ENCODE assay signal across 8 cellular contexts in the genomic region with DNA sequence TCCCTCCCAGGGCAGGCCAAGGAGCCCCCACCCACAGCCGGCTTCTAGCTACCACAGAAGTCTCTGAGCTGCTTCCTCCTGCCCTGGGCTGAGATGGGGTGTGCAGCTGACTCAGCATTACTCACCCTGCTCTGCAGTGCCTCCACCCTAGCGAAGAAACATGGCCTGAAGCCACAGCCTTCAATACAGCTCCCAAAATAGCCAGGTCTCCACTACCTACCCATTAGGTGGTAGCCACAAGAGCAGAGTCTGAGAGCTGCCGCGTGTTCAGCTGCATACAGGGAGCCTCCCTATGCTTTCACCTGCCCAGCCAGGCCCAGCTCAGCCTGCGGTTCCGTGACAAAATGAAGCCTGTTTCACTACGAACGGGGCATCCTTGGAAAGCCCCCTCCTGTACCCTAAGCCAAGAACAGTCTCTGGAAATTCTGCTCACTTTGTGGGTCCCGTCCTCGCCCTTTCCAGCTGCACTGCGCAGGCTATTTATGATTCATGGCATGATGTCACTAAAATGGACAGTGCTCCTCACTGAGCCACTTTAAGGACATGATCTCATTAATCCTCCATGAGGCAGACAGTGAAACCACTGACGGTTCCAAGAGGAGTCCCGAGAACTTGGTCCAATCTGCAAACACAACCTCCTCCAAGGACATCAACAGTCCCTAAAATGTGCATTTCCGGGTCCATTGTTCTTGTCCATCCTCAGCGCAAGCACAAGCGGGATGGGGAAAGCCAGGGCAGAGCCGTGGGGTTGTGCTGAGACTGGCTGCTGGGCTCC. TPM values are rescaled to one million over a fixed set of nuclear protein-coding genes. Genes with fewer than 3 reads are reported as not detected.
DNase-seq lines count a peak whose midpoint lies in the region; ATAC-seq lines count a peak whose summit lies in the region.

No MANE protein-coding gene starts in this region.

- peaks cover 3% of the 10 kb centered on the region for H3K36me3 Mint-ChIP-seq in T-helper 17 cell (ENCODE audit: low read depth)

- no peaks in the 10 kb centered on the region for H3K9me3 ChIP-seq in T-helper 17 cell (ENCODE audit: control insufficient read depth, low read length, poor library complexity, severe bottlenecking)

- ATAC-seq in GM18867 (IDR thresholded peaks at IDR 0.05; ENCODE audit: unreplicated experiment) (peak; percentile 76), HG03066 (IDR thresholded peaks at IDR 0.05; ENCODE audit: low read depth, unreplicated experiment) (peak; percentile 84), T-helper 17 cell (peak; percentile 78)

- peak overlapping the region; percentile 77 for H3K4me3 Mint-ChIP-seq in T-helper 17 cell

- H3K4me1 Mint-ChIP-seq in T-helper 17 cell = peaks cover 71% of the 10 kb centered on the region

- H3K27ac Mint-ChIP-seq in T-helper 17 cell = peak overlapping the region; percentile 97

- DNase-seq in T-helper 17 cell (peak; percentile 38 to 61 (median 44)), amniotic epithelial cell (ENCODE audit: low read depth) (peak; percentile 88), hepatic stellate cell (ENCODE audit: low spot score) (peak; percentile 97), NCI-H526 (lab: John Stamatoyannopoulos, UW) (no peak), DMS53 treated with DMSO at 0.1 percent for 48 hours (lab: John Stamatoyannopoulos, UW; ENCODE audit: unreplicated experiment) (no peak)
- peak; percentile 50 to 56 for DNase-seq in stimulated activated CD4-positive, alpha-beta T cell treated with anti-CD3 and anti-CD28 coated beads, Interleukin-1b, Interleukin-23, amount 100 ng/mL, for 1 hour (ENCODE audit: low read depth in 2 of 2)

- no peaks in the 10 kb centered on the region for H3K27me3 Mint-ChIP-seq in T-helper 17 cell

RNA-seq across cellular contexts. Expression of a gene that starts 20.2 kb away (rescaled TPM):
- 100 to 1,000 TPM; 268 to 366 TPM for total RNA-seq in T-helper 17 cell

Comparison
In these comparisons a context has a peak if more than half of its experiments do, and no peak if none do; other contexts are left out.
1. DNase-seq: peak in T-helper 17 cell (3 of 3), amniotic epithelial cell (single experiment), hepatic stellate cell (single experiment) and stimulated activated CD4-positive, alpha-beta T cell treated with anti-CD3 and anti-CD28 coated beads, Interleukin-1b, Interleukin-23, amount 100 ng/mL, for 1 hour (2 of 2); none in NCI-H526 (0 of 2) and DMS53 treated with DMSO at 0.1 percent for 48 hours (single experiment).
2. Peak in every context shown above with its lines, with median percentiles within 50 percentile points of each other: ATAC-seq.